In genomic region chr7:149460493-149461330, GRCh38 we compare ENCODE assay signal across 8 cellular contexts. TPM values are rescaled to one million over a fixed set of nuclear protein-coding genes. Genes with fewer than 3 reads are reported as not detected.
DNase-seq lines count a peak whose midpoint lies in the region.

Gene ZNF777, minus strand, starts transcription at chr7:149461062. Its CDS starts 5,040 bp downstream, at chr7:149456022.

- no peaks in the 10 kb centered on the region for H3K27me3 ChIP-seq in GM23248 (replicated peaks; ENCODE audit: insufficient read depth)

- peak within 1 kb of the TSS; percentile 99 for H2AFZ ChIP-seq in GM23248

- no peaks in the 10 kb centered on the region for H4K20me1 ChIP-seq in GM23248 (ENCODE audit: insufficient read depth)

- peak; percentile 95 for DNase-seq in GM23248
- DNase-seq in Kasumi-1 (lab: John Stamatoyannopoulos, UW): peak; percentile 80
- peak; percentile 19 for DNase-seq in SIG-M5 (lab: John Stamatoyannopoulos, UW)
- peak; percentile 67 for DNase-seq in activated gamma-delta T cell treated with anti-CD3 and anti-CD28 coated beads, Interleukin-2, amount 50 U/mL, for 16 hours (ENCODE audit: low read depth)
- DNase-seq in germinal center (ENCODE audit: low spot score): peak; percentile 84
- peak; percentile 67 for DNase-seq in occipital lobe (lab: John Stamatoyannopoulos, UW)

- H3K9me2 ChIP-seq in GM23248 (ENCODE audit: insufficient read depth): no peaks in the 10 kb centered on the region

- no peaks in the 10 kb centered on the region for H3K36me3 ChIP-seq in ES-I3 (ENCODE audit: insufficient read depth, low read length)
- no peaks in the 10 kb centered on the region for H3K36me3 ChIP-seq in GM23248 (ENCODE audit: low read depth)

- H3K27ac ChIP-seq in GM23248 (peak within 1 kb of the TSS; percentile 51), temporal lobe (ENCODE audit: low read depth, low read length) (peak within 1 kb of the TSS; percentile 33)

- WGBS in GM23248 (ENCODE audit: low coverage in 1 of 2, low lambda C conversion rate in 2 of 2, missing lambda C conversion rate in 2 of 2), 2 experiments: 1 to 2% methylated on average over 47 to 56 of the region's 64 CpGs

- peak within 1 kb of the TSS; percentile 87 for H3K9ac ChIP-seq in ES-I3 (ENCODE audit: low read depth, low read length)
- H3K9ac ChIP-seq in GM23248: peak within 1 kb of the TSS; percentile 83

- H3K4me2 ChIP-seq in GM23248 (ENCODE audit: unreplicated experiment): peak within 1 kb of the TSS; percentile 79

- no peaks in the 10 kb centered on the region for H3K9me3 ChIP-seq in ES-I3 (ENCODE audit: control insufficient read depth, insufficient read depth, low read length)
- no peaks in the 10 kb centered on the region for H3K9me3 ChIP-seq in GM23248 (ENCODE audit: low read depth)

- peak within 1 kb of the TSS; percentile 82 for H3K4me3 ChIP-seq in GM23248

- in situ Hi-C loops in GM23248 (cut with MboI): no loop called here

- no peaks in the 10 kb centered on the region for H3K4me1 ChIP-seq in ES-I3 (ENCODE audit: insufficient read depth, low read length)
- 0 out of 2 replicates have a peak, but pooled peaks cover 3% of the 10 kb centered on the region for H3K4me1 ChIP-seq in GM23248 (ENCODE audit: insufficient read depth)

- H3F3A ChIP-seq in GM23248 (ENCODE audit: insufficient read depth): no peaks in the 10 kb centered on the region

- H3K79me2 ChIP-seq in GM23248 (ENCODE audit: insufficient read depth): peaks cover 47% of the 10 kb centered on the region

RNA-seq across cellular contexts. Expression of gene ZNF777, which starts in this region (rescaled TPM):
- 9.7 and 10.4 TPM in 2 replicates for total RNA-seq in GM23248 (2014; rRNA removed; shearing (Covaris generic))
- 2.1 and 2.2 TPM in 2 replicates for polyA plus RNA-seq in GM23248 (2016; fragmentation: Nextera tagmentation; extraction: Ambion mirVana)
- total RNA-seq in occipital lobe (4.1 TPM), temporal lobe (4.4 TPM)

Comparison
In these comparisons a context has a peak if more than half of its experiments do, and no peak if none do; other contexts are left out.
1. Peak in every context shown above with its lines: DNase-seq, H3K4me3 ChIP-seq and H3K27ac ChIP-seq.
2. DNase-seq: peak in every context shown above with its lines; median percentile 95 in GM23248; 84 in germinal center; 80 in Kasumi-1; 67 in activated gamma-delta T cell treated with anti-CD3 and anti-CD28 coated beads, Interleukin-2, amount 50 U/mL, for 16 hours; 67 in occipital lobe; 19 in SIG-M5.